ENCODE assay signal across 8 cellular contexts in the genomic region with DNA sequence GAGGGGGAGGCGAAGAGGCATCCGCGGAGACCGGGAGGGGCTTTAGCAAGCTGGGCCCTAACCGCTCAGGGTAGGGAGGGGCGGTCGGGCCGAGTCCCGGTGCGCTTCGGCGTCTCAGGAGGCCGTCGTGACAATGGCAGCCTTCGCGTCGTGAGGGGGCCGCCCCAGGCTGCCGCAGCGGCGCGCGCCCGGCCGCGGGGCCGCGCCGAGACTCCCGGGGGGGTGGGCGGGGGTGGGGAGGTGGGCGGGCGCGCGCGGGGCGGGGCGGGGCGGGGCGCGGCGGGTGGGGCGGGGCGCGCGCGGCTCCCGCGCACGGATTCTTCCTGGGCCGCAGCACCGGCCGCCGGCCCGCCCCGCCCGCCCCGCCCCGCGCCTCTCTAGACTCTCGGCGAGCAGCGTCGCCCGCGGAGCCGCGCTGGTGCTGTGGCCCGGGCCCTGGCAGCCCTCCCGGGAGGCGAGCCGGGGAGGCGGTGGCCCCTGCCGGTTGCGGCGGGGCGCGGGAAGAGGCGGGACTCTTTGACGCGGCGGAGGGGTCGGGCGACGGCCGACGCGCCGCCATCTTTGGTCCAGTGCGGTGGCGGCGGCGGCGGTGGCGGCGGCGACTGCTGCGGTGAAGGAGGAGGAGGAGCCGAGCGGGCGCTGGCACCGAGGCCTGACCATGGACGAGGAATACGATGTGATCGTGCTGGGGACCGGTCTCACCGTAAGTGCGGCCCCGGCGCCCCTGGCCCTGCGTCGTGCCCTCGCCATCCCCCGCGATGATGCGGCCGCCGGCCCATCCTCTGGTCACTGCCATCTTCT. TPM values are rescaled to one million over a fixed set of nuclear protein-coding genes. Genes with fewer than 3 reads are reported as not detected.
DNase-seq lines count a peak whose midpoint lies in the region; ATAC-seq and TF ChIP-seq lines count a peak whose summit lies in the region.

GDI1 (plus strand) TSS at position 558 of the 801 bp plus-strand sequence; CDS start at position 659, 101 bp downstream.

- no peaks in the 10 kb centered on the region for H3K27me3 ChIP-seq in muscle layer of colon (ENCODE audit: control insufficient read depth in 1 of 2, insufficient read depth in 2 of 2, low read length in 2 of 2)

- H3K4me1 ChIP-seq in muscle layer of colon (ENCODE audit: insufficient read depth, low read length) = peaks cover 8% of the 10 kb centered on the region

- peaks cover 35% of the 10 kb centered on the region for H3K36me3 ChIP-seq in muscle layer of colon (ENCODE audit: insufficient read depth, low read length)

- peak; percentile 49 for DNase-seq in CD1c-positive myeloid dendritic cell (ENCODE audit: extremely low spot score)
- no peak for DNase-seq in H4 (ENCODE audit: low spot score)
- DNase-seq in NCI-H510A treated with DMSO at 0.1 percent for 48 hours (lab: John Stamatoyannopoulos, UW) = peak; percentile 39
- peak; percentile 67 for DNase-seq in activated T-cell treated with anti-CD3 and anti-CD28 coated beads, Interleukin-2, amount 50 U/mL, for 1 hour
- no peak for DNase-seq in epithelial cell of proximal tubule (ENCODE audit: low read depth)

- no peak for TF ChIP-seq CTCF in epithelial cell of proximal tubule (conservative IDR thresholded peaks at IDR 0.05; ENCODE audit: low read depth, low read length)

- peak within 1 kb of the TSS; percentile 19 for H3K9ac ChIP-seq in muscle layer of colon (ENCODE audit: low read length)

- ATAC-seq in HG02884 (IDR thresholded peaks at IDR 0.05; ENCODE audit: unreplicated experiment) = no peak

- H3K4me3 ChIP-seq in epithelial cell of proximal tubule (ENCODE audit: low read depth, low read length) = peak within 1 kb of the TSS; percentile 65
- peak within 1 kb of the TSS; percentile 33 to 48 for H3K4me3 ChIP-seq in muscle layer of colon (ENCODE audit: low read depth in 1 of 2, low read length in 2 of 2)

- H3K9me3 ChIP-seq in muscle layer of colon (ENCODE audit: low read length) = no peaks in the 10 kb centered on the region

- H3K27ac ChIP-seq in muscle layer of colon (ENCODE audit: low read depth, low read length) = peak within 1 kb of the TSS; percentile 41
- peak within 1 kb of the TSS; percentile 78 for H3K27ac ChIP-seq in temporal lobe (ENCODE audit: low read depth, low read length)

RNA-seq across cellular contexts. Expression of gene GDI1, which starts in this region (rescaled TPM):
- total RNA-seq in H4 (2014; rRNA removed; shearing (Covaris generic)) = 62.2 and 68.0 TPM in 2 replicates
- total RNA-seq in epithelial cell of proximal tubule (116 and 144 TPM in 2 replicates), temporal lobe (284 TPM)

Comparison
In these comparisons a context has a peak if more than half of its experiments do, and no peak if none do; other contexts are left out.
1. DNase-seq: peak in CD1c-positive myeloid dendritic cell (single experiment), NCI-H510A treated with DMSO at 0.1 percent for 48 hours (single experiment) and activated T-cell treated with anti-CD3 and anti-CD28 coated beads, Interleukin-2, amount 50 U/mL, for 1 hour (single experiment); none in H4 (single experiment) and epithelial cell of proximal tubule (single experiment).